15 cellular contexts compared by ENCODE assay signal in genomic region chr14:36383674-36384421, GRCh38.
DNase-seq lines count a peak whose midpoint lies in the region; ATAC-seq and TF ChIP-seq lines count a peak whose summit lies in the region.
"Had no signal": no experiment of that assay in that cellular context is flagged by ENCODE, and none has a peak within 500 bp of the region (broad histone marks: within the 10 kb centered on the region; RNA-seq: fewer than 3 reads in every experiment).

No MANE protein-coding gene starts in this region.

- peak; percentile 2 for DNase-seq in AG10803 (ENCODE audit: low read depth)
- peak; percentile 27 for DNase-seq in RPMI8226
- DNase-seq in Right ventricle myocardium inferior (ENCODE audit: missing footprints) = peak; percentile 72
- DNase-seq in nucleus accumbens (lab: John Stamatoyannopoulos, UW) = peak in 44 of 56 donors; percentile 1 to 79 (median 35)
- DNase-seq in activated CD4-positive, alpha-beta T cell treated with anti-CD3 and anti-CD28 coated beads for 1 hour = no peak
- DNase-seq in CD1c-positive myeloid dendritic cell (ENCODE audit: extremely low spot score) = no peak
- no peak for DNase-seq in natural killer cell treated with Interleukin-12 subunit alpha and Interleukin-12 subunit beta and Interleukin-15 and Interleukin-18, amount 100 ng/mL, for 72 hours (ENCODE audit: low spot score)
- no peak for DNase-seq in A172 (ENCODE audit: low spot score)
- DNase-seq: ACHN; HFFc6; KBM-7; NCI-H2171 treated with DMSO at 0.1 percent for 48 hours; stimulated activated CD4-positive, alpha-beta T cell treated with anti-CD3 and anti-CD28 coated beads, Interleukin-4, amount 100 ng/mL, for 4 hours; T-helper 9 cell had no signal

- H3K36me3 Mint-ChIP-seq in natural killer cell treated with Interleukin-12 subunit alpha and Interleukin-12 subunit beta and Interleukin-15 and Interleukin-18, amount 100 ng/mL, for 72 hours = no peaks in the 10 kb centered on the region

- H3K27ac Mint-ChIP-seq in natural killer cell treated with Interleukin-12 subunit alpha and Interleukin-12 subunit beta and Interleukin-15 and Interleukin-18, amount 100 ng/mL, for 72 hours = no peak overlapping the region
- H3K27ac Mint-ChIP-seq: HFFc6 had no signal

- H3K4me3 ChIP-seq in AG10803 (ENCODE audit: low read length) = no peak overlapping the region

- peaks cover 3% of the 10 kb centered on the region for H3K9me3 Mint-ChIP-seq in natural killer cell treated with Interleukin-12 subunit alpha and Interleukin-12 subunit beta and Interleukin-15 and Interleukin-18, amount 100 ng/mL, for 72 hours
- H3K9me3 Mint-ChIP-seq: HFFc6 had no signal

- no peak overlapping the region for H3K4me3 Mint-ChIP-seq in natural killer cell treated with Interleukin-12 subunit alpha and Interleukin-12 subunit beta and Interleukin-15 and Interleukin-18, amount 100 ng/mL, for 72 hours
- H3K4me3 Mint-ChIP-seq: HFFc6 had no signal

- peak; percentile 96 for ATAC-seq in Right ventricle myocardium inferior
- no peak for ATAC-seq in natural killer cell treated with Interleukin-12 subunit alpha and Interleukin-12 subunit beta and Interleukin-15 and Interleukin-18, amount 100 ng/mL, for 72 hours
- ATAC-seq: Panc1 had no signal

- H3K27me3 Mint-ChIP-seq in natural killer cell treated with Interleukin-12 subunit alpha and Interleukin-12 subunit beta and Interleukin-15 and Interleukin-18, amount 100 ng/mL, for 72 hours = peaks cover 0 to 25% of the 10 kb centered on the region in 2 donors

- no peaks in the 10 kb centered on the region for H3K4me1 Mint-ChIP-seq in natural killer cell treated with Interleukin-12 subunit alpha and Interleukin-12 subunit beta and Interleukin-15 and Interleukin-18, amount 100 ng/mL, for 72 hours (ENCODE audit: low read depth in 2 of 2)

- TF ChIP-seq CTCF in AG10803 (conservative IDR thresholded peaks at IDR 0.05; ENCODE audit: low read length) = no peak

- intact Hi-C loops in Right ventricle myocardium inferior (cut with DNase I) = no loop called here

Comparison
In these comparisons a context has a peak if more than half of its experiments do, and no peak if none do; other contexts are left out.
1. DNase-seq: peak in AG10803 (single experiment), RPMI8226 (single experiment), Right ventricle myocardium inferior (single experiment) and nucleus accumbens (44 of 56); none in activated CD4-positive, alpha-beta T cell treated with anti-CD3 and anti-CD28 coated beads for 1 hour (single experiment), CD1c-positive myeloid dendritic cell (single experiment), natural killer cell treated with Interleukin-12 subunit alpha and Interleukin-12 subunit beta and Interleukin-15 and Interleukin-18, amount 100 ng/mL, for 72 hours (single experiment) and A172 (single experiment).